ENCODE assay signal across 8 cellular contexts in genomic region chr5:134464988-134465855, GRCh38. TPM values are rescaled to one million over a fixed set of nuclear protein-coding genes. Genes with fewer than 3 reads are reported as not detected.
DNase-seq lines count a peak whose midpoint lies in the region; ATAC-seq, FAIRE-seq and TF ChIP-seq lines count a peak whose summit lies in the region.

No MANE protein-coding gene starts in this region.

- H3K27me3 Mint-ChIP-seq in natural killer cell (ENCODE audit: low read depth in 2 of 2), result no peaks in the 10 kb centered on the region

- no peaks in the 10 kb centered on the region for H3K36me3 Mint-ChIP-seq in natural killer cell

- ATAC-seq in HG03378 (IDR thresholded peaks at IDR 0.05; ENCODE audit: unreplicated experiment), result peak; percentile 51
- ATAC-seq in natural killer cell, result peak in 1 of 3 donors; percentile 4

- peaks cover 5 to 13% of the 10 kb centered on the region in 2 donors for H3K4me1 Mint-ChIP-seq in natural killer cell

- no peak for TF ChIP-seq CTCF in bronchial epithelial cell (IDR thresholded peaks at IDR 0.05; ENCODE audit: insufficient read depth, low read length, severe bottlenecking)
- no peak for TF ChIP-seq CTCF in natural killer cell (IDR thresholded peaks at IDR 0.05)

- peak overlapping the region; percentile 79 for H3K4me3 Mint-ChIP-seq in natural killer cell

- peak overlapping the region in 1 of 2 donors; percentile 77 for H3K27ac Mint-ChIP-seq in natural killer cell

- FAIRE-seq in bronchial epithelial cell (lab: Jason Lieb, UNC), result peak; percentile 32

- no peaks in the 10 kb centered on the region for H3K9me3 Mint-ChIP-seq in natural killer cell

- no peaks in the 10 kb centered on the region for H3K27me3 ChIP-seq in bronchial epithelial cell (ENCODE audit: control insufficient read depth, insufficient read depth, low read length)

- intact Hi-C loops in natural killer cell (cut with micrococcal nuclease), result no loop called here

- no peaks in the 10 kb centered on the region for H3K36me3 ChIP-seq in bronchial epithelial cell (ENCODE audit: control insufficient read depth, insufficient read depth, low read length)

- H3K4me3 ChIP-seq in bronchial epithelial cell (ENCODE audit: low read depth, low read length), result no peak overlapping the region

- DNase-seq in SIG-M5 treated with dmso at 0.1 percent for 504 hours (lab: John Stamatoyannopoulos, UW; ENCODE audit: unreplicated experiment), result peak; percentile 59
- DNase-seq in SIG-M5 (lab: John Stamatoyannopoulos, UW), result no peak
- peak; percentile 22 for DNase-seq in bronchial epithelial cell (ENCODE audit: low read depth)
- DNase-seq in natural killer cell, result no peak
- DNase-seq in COLO668 (lab: John Stamatoyannopoulos, UW; ENCODE audit: unreplicated experiment), result no peak
- no peak for DNase-seq in NCI-H526 treated with DMSO at 0.1 percent for 48 hours (lab: John Stamatoyannopoulos, UW)
- no peak for DNase-seq in 8988T

RNA-seq across cellular contexts. Expression of gene CDKN2AIPNL, which starts 53.5 kb away (rescaled TPM):
- 37.1 and 45.1 TPM in 2 replicates for total RNA-seq in bronchial epithelial cell
- 10 to 100 TPM; 12.3 to 15.5 (median 13.4) TPM for total RNA-seq in natural killer cell

Comparison
In these comparisons a context has a peak if more than half of its experiments do, and no peak if none do; other contexts are left out.
1. DNase-seq: peak in SIG-M5 treated with dmso at 0.1 percent for 504 hours (single experiment) and bronchial epithelial cell (single experiment); none in SIG-M5 (single experiment), natural killer cell (single experiment), COLO668 (single experiment), NCI-H526 treated with DMSO at 0.1 percent for 48 hours (single experiment) and 8988T (single experiment).